Comparison of ENCODE assay signal across 9 cellular contexts in genomic region chr2:232365621-232366321, GRCh38. TPM values are rescaled to one million over a fixed set of nuclear protein-coding genes. Genes with fewer than 3 reads are reported as not detected.
DNase-seq lines count a peak whose midpoint lies in the region; ATAC-seq, FAIRE-seq and TF ChIP-seq lines count a peak whose summit lies in the region.
"Had no signal": no experiment of that assay in that cellular context is flagged by ENCODE, and none has a peak within 500 bp of the region (broad histone marks: within the 10 kb centered on the region; RNA-seq: fewer than 3 reads in every experiment).

No MANE protein-coding gene starts in this region.

- RAD21 ChIA-PET in GM12878 (lab: Charles Lee; ENCODE audit: unreplicated experiment), result no interaction called here

- BruUV-seq in GM12878 (replicated peaks; lab: Mats Ljungman, UMichigan), result no TSS peak

- no peak overlapping the region for H3K4me2 ChIP-seq in GM12878 (ENCODE audit: control insufficient read depth, insufficient read depth)

- peak; percentile 7 to 38 (median 26); a peak in 1 of 6 replicates for TF ChIP-seq CTCF in GM12878 (IDR thresholded peaks at IDR 0.05 in 2 of 3, conservative IDR thresholded peaks at IDR 0.05 in 1 of 3; ENCODE audit: control insufficient read depth in 2 of 3, extremely low read depth in 1 of 3, insufficient read depth in 1 of 3, low read depth in 3 of 3, low read length in 3 of 3)

- H3K27ac ChIP-seq in GM12878 (ENCODE audit: control insufficient read depth, insufficient read depth), result no peak overlapping the region

- FAIRE-seq in GM12878 (lab: Jason Lieb, UNC), result no peak
- FAIRE-seq: A204.1 had no signal

- in situ Hi-C loops in GM12878 (cut with MboI), result no loop called here

- 46% methylated on average over 19 of the region's 20 CpGs for WGBS in GM12878 (ENCODE audit: insufficient coverage, insufficient replicate concordance, low lambda C conversion rate, missing lambda C conversion rate)

- CTCF ChIA-PET in GM12878 (lab: Yijun Ruan, JAX), result interaction anchor here (0.6 kb wide), 1 partner anchor 461 kb away, joined by 3 read pairs; no protein-coding TSS in a partner anchor

- peaks cover 9% of the 10 kb centered on the region for H3K4me1 ChIP-seq in GM12878 (ENCODE audit: control insufficient read depth, insufficient read depth, low read length)

- TF ChIP-seq EP300 in GM12878 (IDR thresholded peaks at IDR 0.05; ENCODE audit: borderline replicate concordance in 1 of 2, control insufficient read depth in 1 of 2, low read depth in 2 of 2, low read length in 2 of 2), result no peak

- H4K20me1 ChIP-seq in GM12878 (ENCODE audit: control insufficient read depth, insufficient read depth), result no peaks in the 10 kb centered on the region

- H3K79me2 ChIP-seq in GM12878 (ENCODE audit: control insufficient read depth, insufficient read depth, low read length), result no peaks in the 10 kb centered on the region

- no peak overlapping the region for H3K4me3 ChIP-seq in GM12878

- H3K9me3 ChIP-seq in GM12878 (replicated peaks; ENCODE audit: control insufficient read depth, insufficient read depth, low read length), result no peaks in the 10 kb centered on the region; the same call in 2 of the 3 replicates

- DNase-seq in DMS 273 (lab: John Stamatoyannopoulos, UW; ENCODE audit: unreplicated experiment), result peak; percentile 57
- no peak for DNase-seq in DMS 273 treated with DMSO at 0.1 percent for 48 hours (lab: John Stamatoyannopoulos, UW)
- peak; percentile 11 for DNase-seq in LHCN-M2 (ENCODE audit: low read depth)
- no peak for DNase-seq in GM12878 (ENCODE audit: low read depth, low spot score)
- DNase-seq in lung microvascular endothelial cell (ENCODE audit: low read depth in 2 of 2), result peak; percentile 46 to 58

- POLR2A ChIA-PET in GM12878 (lab: Charles Lee), result no interaction called here

- H3K36me3 ChIP-seq in GM12878 (ENCODE audit: control insufficient read depth in 2 of 2, insufficient read depth in 2 of 2, low read length in 1 of 2), result no peaks in the 10 kb centered on the region

- no peaks in the 10 kb centered on the region for H3K27me3 ChIP-seq in GM12878 (replicated peaks in 1 of 2; ENCODE audit: control insufficient read depth in 2 of 2, insufficient read depth in 2 of 2, low read length in 1 of 2)

- intact Hi-C loops in GM12878 (cut with micrococcal nuclease; ENCODE audit: unreplicated experiment), result no loop called here

- peak; percentile 77 for ATAC-seq in GM12878
- ATAC-seq in HG02623 (IDR thresholded peaks at IDR 0.05; ENCODE audit: unreplicated experiment), result no peak
- ATAC-seq in HG03521 (IDR thresholded peaks at IDR 0.05; ENCODE audit: unreplicated experiment), result no peak
- ATAC-seq in GM18511 (IDR thresholded peaks at IDR 0.05; ENCODE audit: unreplicated experiment), result no peak

- TF ChIP-seq POLR2A in GM12878 (IDR thresholded peaks at IDR 0.05; ENCODE audit: low read depth, low read length), result no peak

- SMC1A ChIA-PET in GM12878 (lab: Charles Lee; ENCODE audit: uncharacterized antibody, unreplicated experiment), result no interaction called here

- no peak overlapping the region for H3K9ac ChIP-seq in GM12878 (ENCODE audit: control insufficient read depth, insufficient read depth, low read length)

- TF ChIP-seq RAD21 in GM12878 (IDR thresholded peaks at IDR 0.05; ENCODE audit: insufficient read depth, low read depth, low read length), result peak; percentile 24; the same call in 1 of the 2 replicates

- H2AFZ ChIP-seq in GM12878 (ENCODE audit: control insufficient read depth, low read depth, low read length), result no peak overlapping the region

TF ChIP-seq in GM12878, 131 proteins besides CTCF, POLR2A, EP300 and RAD21 (continues in another document):
- no peak for TF ChIP-seq NR2C2 (IDR thresholded peaks at IDR 0.05; ENCODE audit: borderline replicate concordance, control insufficient read depth, insufficient read length, low read depth)
- TF ChIP-seq RB1 (IDR thresholded peaks at IDR 0.05; ENCODE audit: borderline replicate concordance), result no peak
- TF ChIP-seq TCF3 (IDR thresholded peaks at IDR 0.05; ENCODE audit: borderline replicate concordance, insufficient read depth, low read depth, low read length), result no peak
- TF ChIP-seq ESRRA (IDR thresholded peaks at IDR 0.05; ENCODE audit: low read length), result no peak
- no peak for TF ChIP-seq STAT3 (IDR thresholded peaks at IDR 0.05; ENCODE audit: low read depth, low read length)
- no peak for TF ChIP-seq MEF2A (IDR thresholded peaks at IDR 0.05; ENCODE audit: insufficient read depth, low read depth, low read length)
- TF ChIP-seq JUND (IDR thresholded peaks at IDR 0.05; ENCODE audit: low read depth, low read length), result no peak
- no peak for TF ChIP-seq NR2C1 (IDR thresholded peaks at IDR 0.05)
- no peak for TF ChIP-seq ETV6 (conservative IDR thresholded peaks at IDR 0.05 in 1 of 2, IDR thresholded peaks at IDR 0.05 in 1 of 2; ENCODE audit: borderline replicate concordance in 1 of 2, low read depth in 1 of 2)
- no peak for TF ChIP-seq ZBTB11 (CRISPR knock-in tag; IDR thresholded peaks at IDR 0.05)
- no peak for TF ChIP-seq ZNF384 (IDR thresholded peaks at IDR 0.05; ENCODE audit: borderline replicate concordance, low read depth, low read length)
- TF ChIP-seq HCFC1 (IDR thresholded peaks at IDR 0.05; ENCODE audit: low read length), result no peak
- TF ChIP-seq POU2F2 (IDR thresholded peaks at IDR 0.05; ENCODE audit: borderline replicate concordance, low read depth, low read length), result no peak
- no peak for TF ChIP-seq CHD2 (IDR thresholded peaks at IDR 0.05; ENCODE audit: borderline replicate concordance, low read depth, low read length)

RNA-seq across cellular contexts. Expression of gene ALPP, which starts 12.8 kb away (rescaled TPM):
- total RNA-seq in LHCN-M2 (2014; rRNA removed) (not detected in 2 replicates), GM12878 (2014; rRNA removed) (not detected in 2 replicates), GM12878 (2014; rRNA removed; fragmentation: Illumina TruSeq; extraction: Trizol) (not detected in 2 replicates), GM12878 (2021) (not detected in 2 replicates), lung microvascular endothelial cell (not detected in 2 replicates)
- not detected for polyA plus RNA-seq in LHCN-M2 (2012)
- total RNA-seq in GM12878 (2013; cell fraction: nucleolus; rRNA removed), result not detected in 2 replicates
- polyA plus RNA-seq in GM12878 (2011; ENCODE audit: low read depth), result not detected
- polyA plus RNA-seq in GM12878 (2011; rRNA removed) (not detected in 2 replicates), GM12878 (2014; fragmentation: Illumina TruSeq; extraction: Trizol) (0.21 TPM in 1 of 2 replicates, not detected in the other), GM12878 (2014; fragmentation: Nextera tagmentation; extraction: Ambion mirVana) (not detected), GM12878 (2014; rRNA removed) (not detected in 2 replicates), GM12878 (2016; fragmentation: Nextera tagmentation; extraction: Ambion mirVana) (not detected)
- not detected in 2 replicates for polyA plus RNA-seq in GM12878 (2011; cell fraction: cytosol; rRNA removed)
- not detected in 2 replicates for polyA plus RNA-seq in GM12878 (2011; cell fraction: nucleus; rRNA removed)
- 0.13 TPM in 1 of 2 replicates, not detected in the other for polyA plus RNA-seq in GM12878 (2012)
- not detected in 2 replicates for polyA minus RNA-seq in GM12878 (2011; rRNA and poly(A)+ RNA removed)
- polyA minus RNA-seq in GM12878 (2011; cell fraction: cytosol; rRNA and poly(A)+ RNA removed), result not detected in 2 replicates
- not detected in 2 replicates for polyA minus RNA-seq in GM12878 (2011; cell fraction: nucleus; rRNA and poly(A)+ RNA removed)

RNA-seq across cellular contexts. Expression of gene ALPG, which starts 40.9 kb away (rescaled TPM):
- total RNA-seq in LHCN-M2 (2014; rRNA removed) (not detected in 2 replicates), GM12878 (2014; rRNA removed) (not detected in 2 replicates), GM12878 (2014; rRNA removed; fragmentation: Illumina TruSeq; extraction: Trizol) (not detected in 2 replicates), GM12878 (2021) (not detected in 2 replicates), lung microvascular endothelial cell (not detected in 2 replicates)
- polyA plus RNA-seq in LHCN-M2 (2012), result not detected
- not detected in 2 replicates for total RNA-seq in GM12878 (2013; cell fraction: nucleolus; rRNA removed)
- not detected for polyA plus RNA-seq in GM12878 (2011; ENCODE audit: low read depth)
- polyA plus RNA-seq in GM12878 (2011; rRNA removed) (not detected in 2 replicates), GM12878 (2014; fragmentation: Illumina TruSeq; extraction: Trizol) (not detected in 2 replicates), GM12878 (2014; fragmentation: Nextera tagmentation; extraction: Ambion mirVana) (not detected), GM12878 (2014; rRNA removed) (not detected in 2 replicates), GM12878 (2016; fragmentation: Nextera tagmentation; extraction: Ambion mirVana) (not detected)
- polyA plus RNA-seq in GM12878 (2011; cell fraction: cytosol; rRNA removed), result not detected in 2 replicates
- polyA plus RNA-seq in GM12878 (2011; cell fraction: nucleus; rRNA removed), result not detected in 2 replicates
- polyA plus RNA-seq in GM12878 (2012), result 0.07 TPM in 1 of 2 replicates, not detected in the other
- not detected in 2 replicates for polyA minus RNA-seq in GM12878 (2011; rRNA and poly(A)+ RNA removed)
- polyA minus RNA-seq in GM12878 (2011; cell fraction: cytosol; rRNA and poly(A)+ RNA removed), result not detected in 2 replicates
- polyA minus RNA-seq in GM12878 (2011; cell fraction: nucleus; rRNA and poly(A)+ RNA removed), result not detected in 2 replicates

Comparison
In these comparisons a context has a peak if more than half of its experiments do, and no peak if none do; other contexts are left out.
1. DNase-seq: peak in DMS 273 (single experiment), LHCN-M2 (single experiment) and lung microvascular endothelial cell (2 of 2); none in DMS 273 treated with DMSO at 0.1 percent for 48 hours (single experiment) and GM12878 (single experiment).